ENCODE assay signal across 10 cellular contexts in genomic region chr12:69243099-69244084, GRCh38. TPM values are rescaled to one million over a fixed set of nuclear protein-coding genes. Genes with fewer than 3 reads are reported as not detected.
DNase-seq lines count a peak whose midpoint lies in the region; ATAC-seq, FAIRE-seq and TF ChIP-seq lines count a peak whose summit lies in the region.
"Had no signal": no experiment of that assay in that cellular context is flagged by ENCODE, and none has a peak within 500 bp of the region (broad histone marks: within the 10 kb centered on the region; RNA-seq: fewer than 3 reads in every experiment).

No MANE protein-coding gene starts in this region.

- TF ChIP-seq POLR2A in K562 (conservative IDR thresholded peaks at IDR 0.05) (no peak), vagina (IDR thresholded peaks at IDR 0.05) (no peak)

- H3K27ac ChIP-seq in K562 (ENCODE audit: extremely low read depth, low read depth, low read length) (peak overlapping the region; percentile 30; the same call in 2 of the 3 replicates), lower lobe of right lung (no peak overlapping the region), vagina (no peak overlapping the region)
- H3K27ac ChIP-seq: upper lobe of left lung had no signal

- WGBS in K562 (ENCODE audit: insufficient coverage, low coverage, missing lambda C conversion rate), result 16% methylated on average over 7 of the region's 7 CpGs

- H3K9ac ChIP-seq in K562 (ENCODE audit: insufficient read depth in 1 of 2, low read depth in 2 of 2, low read length in 2 of 2), result peak overlapping the region; percentile 21 to 75; a peak in 3 of 4 replicates

- DNase-seq in GM12864 (ENCODE audit: low read depth) (peak; percentile 64), K562 (ENCODE audit: extremely low read depth in 1 of 4, low spot score in 3 of 4) (peak in 1 of 4 experiments; percentile 65), lower lobe of right lung (no peak), MG63 (no peak), vagina (ENCODE audit: extremely low spot score in 2 of 2) (no peak)
- DNase-seq: upper lobe of left lung had no signal

- BruUV-seq in K562 (replicated peaks; lab: Mats Ljungman, UMichigan), result no TSS peak

- TF ChIP-seq EP300 in K562 (IDR thresholded peaks at IDR 0.05; ENCODE audit: low read length), result no peak

- H3K36me3 ChIP-seq in K562 (ENCODE audit: control insufficient read depth, insufficient read depth, low read length) (peaks cover 42% of the 10 kb centered on the region), lower lobe of right lung (no peaks in the 10 kb centered on the region), MG63 (peaks cover 38% of the 10 kb centered on the region), vagina (peaks cover 0 to 3% of the 10 kb centered on the region in 2 donors)
- H3K36me3 ChIP-seq: upper lobe of left lung had no signal

- in situ Hi-C loops in K562 (cut with MboI), result no loop called here

- H4K20me1 ChIP-seq in K562 (replicated peaks; ENCODE audit: control insufficient read depth, insufficient read depth, low read length), result peaks cover 17% of the 10 kb centered on the region; the same call in 1 of the 2 replicates

- POLR2A ChIA-PET in K562 (lab: Yijun Ruan, JAX), result interaction anchor here (0.5 to 2.0 kb wide), 8 partner anchors 8 to 362 kb away, joined by 3 to 15 read pairs (median 4); no protein-coding TSS in a partner anchor

- H2AFZ ChIP-seq in K562 (ENCODE audit: low read depth, low read length), result no peak overlapping the region

- H3K4me1 ChIP-seq in K562 (replicated peaks in 1 of 2; ENCODE audit: control insufficient read depth in 2 of 2, insufficient read depth in 2 of 2, low read length in 2 of 2) (peaks cover 6 to 34% of the 10 kb centered on the region in 2 experiments; a peak in 3 of 5 replicates), lower lobe of right lung (peaks cover 74% of the 10 kb centered on the region), vagina (peaks cover 77% of the 10 kb centered on the region)

- peaks cover 96% of the 10 kb centered on the region for H3K79me2 ChIP-seq in K562 (ENCODE audit: control insufficient read depth, insufficient read depth, low read length)

- ATAC-seq in GM19463 (IDR thresholded peaks at IDR 0.05; ENCODE audit: unreplicated experiment) (peak; percentile 27), HG03354 (IDR thresholded peaks at IDR 0.05; ENCODE audit: poor library complexity, severe bottlenecking, unreplicated experiment) (peak; percentile 33), K562 (peak; percentile 60), lower lobe of right lung (no peak), HG02970 (IDR thresholded peaks at IDR 0.05; ENCODE audit: low FRiP score, unreplicated experiment) (no peak)

- H3K4me3 ChIP-seq in GM12864 (ENCODE audit: low read depth, low read length), result peak overlapping the region; percentile 19; the same call in 1 of the 2 replicates
- H3K4me3 ChIP-seq in K562, result peak overlapping the region; percentile 14; the same call in 1 of the 2 replicates
- no peak overlapping the region for H3K4me3 ChIP-seq in lower lobe of right lung
- H3K4me3 ChIP-seq in MG63, result no peak overlapping the region
- no peak overlapping the region for H3K4me3 ChIP-seq in vagina
- H3K4me3 ChIP-seq: upper lobe of left lung had no signal

- peak; percentile 49 for FAIRE-seq in K562 (lab: Jason Lieb, UNC)
- FAIRE-seq: endometrium had no signal

- intact Hi-C loops in K562 (cut with micrococcal nuclease), result no loop called here
- intact Hi-C loops in lower lobe of right lung (cut with DNase I), result no loop called here
- intact Hi-C loops in vagina (cut with DNase I), result no loop called here

- H3K27me3 ChIP-seq in K562 (ENCODE audit: control insufficient read depth in 2 of 2, insufficient read depth in 2 of 2, low read length in 2 of 2), result no peaks in the 10 kb centered on the region
- no peaks in the 10 kb centered on the region for H3K27me3 ChIP-seq in lower lobe of right lung (ENCODE audit: low read depth)
- H3K27me3 ChIP-seq in MG63, result no peaks in the 10 kb centered on the region
- H3K27me3 ChIP-seq in vagina, result no peaks in the 10 kb centered on the region
- H3K27me3 ChIP-seq: upper lobe of left lung had no signal

- no peaks in the 10 kb centered on the region for H3K9me1 ChIP-seq in K562 (ENCODE audit: control insufficient read depth, insufficient read depth, low read length)

- H3K9me3 ChIP-seq in K562 (replicated peaks; ENCODE audit: control insufficient read depth, insufficient read depth, low read depth, low read length), result no peaks in the 10 kb centered on the region; the same call in 1 of the 2 replicates
- H3K9me3 ChIP-seq in lower lobe of right lung, result no peaks in the 10 kb centered on the region
- no peaks in the 10 kb centered on the region for H3K9me3 ChIP-seq in MG63
- no peaks in the 10 kb centered on the region for H3K9me3 ChIP-seq in vagina
- H3K9me3 ChIP-seq: upper lobe of left lung had no signal

- CTCF ChIA-PET in K562 (lab: Yijun Ruan, JAX; ENCODE audit: low intra/inter-chr PET ratio), result no interaction called here

- no peak for TF ChIP-seq RAD21 in K562 (CRISPR knock-in tag; conservative IDR thresholded peaks at IDR 0.05 in 1 of 2, IDR thresholded peaks at IDR 0.05 in 1 of 2)

- no peak for TF ChIP-seq CTCF in GM12864 (IDR thresholded peaks at IDR 0.05; ENCODE audit: low read depth, low read length, missing control alignments)
- no peak for TF ChIP-seq CTCF in K562 (IDR thresholded peaks at IDR 0.05 in 2 of 3, conservative IDR thresholded peaks at IDR 0.05 in 1 of 3; ENCODE audit: insufficient read depth in 2 of 3, low read depth in 1 of 3, low read length in 3 of 3)
- TF ChIP-seq CTCF in lower lobe of right lung (IDR thresholded peaks at IDR 0.05), result no peak
- TF ChIP-seq CTCF in vagina (IDR thresholded peaks at IDR 0.05), result no peak

- peak overlapping the region; percentile 71 for H3K4me2 ChIP-seq in K562 (ENCODE audit: insufficient read depth, low read length)

TF ChIP-seq in K562, 482 proteins besides CTCF, POLR2A, EP300 and RAD21 (continues in another document):
- TF ChIP-seq DDX20 (tag; IDR thresholded peaks at IDR 0.05; ENCODE audit: low read depth) (no peak), HMBOX1 (IDR thresholded peaks at IDR 0.05) (0 out of 2 replicates have a peak, but pooled peaks have one; percentile 5), CTBP1 (IDR thresholded peaks at IDR 0.05; ENCODE audit: borderline replicate concordance) (no peak), PBX2 (CRISPR knock-in tag; IDR thresholded peaks at IDR 0.05; ENCODE audit: low read depth) (no peak), PBX2 (tag; conservative IDR thresholded peaks at IDR 0.05; ENCODE audit: low read depth) (peak; percentile 68), CBFA2T3 (IDR thresholded peaks at IDR 0.05) (peak; percentile 54), ESRRB (CRISPR knock-in tag; IDR thresholded peaks at IDR 0.05; ENCODE audit: borderline replicate concordance) (no peak), SMARCB1 (IDR thresholded peaks at IDR 0.05; ENCODE audit: insufficient read length, low read depth) (no peak), ZNF165 (CRISPR knock-in tag; IDR thresholded peaks at IDR 0.05; ENCODE audit: borderline replicate concordance) (no peak), BDP1 (IDR thresholded peaks at IDR 0.05; ENCODE audit: insufficient read depth, insufficient read length) (no peak)

RNA-seq across cellular contexts. Expression of gene CPSF6, which starts 4.0 kb away (rescaled TPM):
- 73.9 and 190 TPM in 2 replicates for total RNA-seq in K562 (2011; cell fraction: chromatin; rRNA removed; ENCODE audit: low replicate concordance)
- 24.8 and 33.4 TPM in 2 replicates for total RNA-seq in K562 (2011; cell fraction: nucleolus; rRNA removed)
- total RNA-seq in K562 (2011; cell fraction: nucleoplasm; rRNA removed), result 90.5 and 166 TPM in 2 replicates
- total RNA-seq in K562 (2014; rRNA removed) (77.4 and 101 TPM in 2 replicates), K562 (2014; rRNA removed; fragmentation: Illumina TruSeq; extraction: Trizol) (77.8 and 93.5 TPM in 2 replicates), K562 (2015; rRNA removed; fragmentation: Illumina TruSeq; extraction: Trizol) (78.0 and 85.3 TPM in 2 replicates), K562 (2021) (90.3 and 99.9 TPM in 2 replicates), lower lobe of right lung (59.1 TPM), vagina (34.4 TPM)
- polyA plus RNA-seq in K562 (2011; rRNA removed) (63.8 and 64.8 TPM in 2 replicates), K562 (2014; fragmentation: Illumina TruSeq; extraction: Trizol) (69.4 and 82.3 TPM in 2 replicates), K562 (2014; fragmentation: Nextera tagmentation; extraction: Ambion mirVana) (10 to 100 TPM; 34.3 to 50.4 TPM), K562 (2014; rRNA removed) (116 and 129 TPM in 2 replicates)
- polyA plus RNA-seq in K562 (2011; cell fraction: cytosol; rRNA removed), result 40.6 and 64.1 TPM in 2 replicates
- polyA plus RNA-seq in K562 (2011; cell fraction: nucleus; rRNA removed), result 99.6 and 126 TPM in 2 replicates
- polyA plus RNA-seq in K562 (2012), result 67.1 and 167 TPM in 2 replicates
- 109 and 129 TPM in 2 replicates for polyA minus RNA-seq in K562 (2011; rRNA and poly(A)+ RNA removed)
- 44.6 and 65.5 TPM in 2 replicates for polyA minus RNA-seq in K562 (2011; cell fraction: cytosol; rRNA and poly(A)+ RNA removed)
- 79.0 and 120 TPM in 2 replicates for polyA minus RNA-seq in K562 (2011; cell fraction: nucleus; rRNA and poly(A)+ RNA removed)
- total RNA-seq in MG63 (2014; rRNA removed; shearing (Covaris generic); ENCODE audit: low replicate concordance), result 50.9 and 69.1 TPM in 2 replicates

Comparison
In these comparisons a context has a peak if more than half of its experiments do, and no peak if none do; other contexts are left out.
1. H3K4me3 ChIP-seq: peak in GM12864 (single experiment) and K562 (single experiment); none in lower lobe of right lung (single experiment), MG63 (single experiment) and vagina (0 of 2).
2. ATAC-seq: peak in GM19463 (single experiment), HG03354 (single experiment) and K562 (single experiment); none in lower lobe of right lung (0 of 2) and HG02970 (single experiment).